ENCODE assay signal across 11 cellular contexts in the genomic region with DNA sequence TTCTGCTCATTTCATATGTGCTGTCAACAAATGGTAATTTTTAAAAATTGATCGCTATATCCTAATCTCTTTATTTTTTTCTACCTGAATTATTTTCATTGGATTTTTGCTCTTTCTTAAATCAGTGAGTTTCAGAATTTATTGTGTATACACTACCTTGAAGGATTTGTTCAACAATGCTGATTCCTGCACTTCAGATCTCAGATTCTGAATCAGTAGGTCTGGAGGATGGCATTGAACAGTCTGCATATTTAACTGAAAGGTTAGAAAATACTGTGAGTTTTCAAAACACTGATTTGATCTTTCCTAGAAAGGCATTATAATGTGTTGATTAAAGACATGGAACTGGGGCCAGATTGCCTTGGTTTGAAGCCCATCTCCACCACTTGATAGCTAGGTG. TPM values are rescaled to one million over a fixed set of nuclear protein-coding genes. Genes with fewer than 3 reads are reported as not detected.
DNase-seq lines count a peak whose midpoint lies in the region; ATAC-seq and TF ChIP-seq lines count a peak whose summit lies in the region.
"Had no signal": no experiment of that assay in that cellular context is flagged by ENCODE, and none has a peak within 500 bp of the region (broad histone marks: within the 10 kb centered on the region; RNA-seq: fewer than 3 reads in every experiment).

No MANE protein-coding gene starts in this region.

- H3K4me1 Mint-ChIP-seq in central memory CD8-positive, alpha-beta T cell, result peaks cover 39% of the 10 kb centered on the region
- peaks cover 24% of the 10 kb centered on the region for H3K4me1 Mint-ChIP-seq in nephron progenitor cell
- peaks cover 36% of the 10 kb centered on the region for H3K4me1 Mint-ChIP-seq in CD14-positive monocyte

- peak overlapping the region; percentile 92 to 94; a peak in 3 of 4 replicates for H3K4me3 ChIP-seq in DND-41 (ENCODE audit: low read depth in 1 of 2, low read length in 2 of 2)
- H3K4me3 ChIP-seq in MG63, result peak overlapping the region; percentile 77

- H3K9me3 ChIP-seq in DND-41 (ENCODE audit: insufficient read depth, low read length, severe bottlenecking) (no peaks in the 10 kb centered on the region), MG63 (no peaks in the 10 kb centered on the region)
- H3K9me3 ChIP-seq: adrenal gland, uterus had no signal

- TF ChIP-seq CTCF in DND-41 (IDR thresholded peaks at IDR 0.05; ENCODE audit: borderline replicate concordance, extremely low read depth, low read length, poor library complexity, severe bottlenecking) (no peak), nephron progenitor cell (IDR thresholded peaks at IDR 0.05) (no peak), CD14-positive monocyte (IDR thresholded peaks at IDR 0.05) (no peak)

- no peak overlapping the region for H2AFZ ChIP-seq in DND-41 (ENCODE audit: low read depth, low read length)

- peak overlapping the region; percentile 0; the same call in 1 of the 2 replicates for H3K27ac ChIP-seq in DND-41 (ENCODE audit: low read length)
- H3K27ac ChIP-seq: adrenal gland, uterus had no signal

- no peaks in the 10 kb centered on the region for H3K27me3 Mint-ChIP-seq in central memory CD8-positive, alpha-beta T cell
- H3K27me3 Mint-ChIP-seq in nephron progenitor cell (ENCODE audit: low read depth, poor library complexity) (no peaks in the 10 kb centered on the region), CD14-positive monocyte (ENCODE audit: low read depth in 3 of 3) (peaks cover 0 to 5% (median 3%) of the 10 kb centered on the region in 3 donors)

- no peak for DNase-seq in DND-41
- no peak for DNase-seq in MG63
- no peak for DNase-seq in central memory CD8-positive, alpha-beta T cell (ENCODE audit: low spot score in 2 of 2)
- no peak for DNase-seq in nephron progenitor cell
- no peak for DNase-seq in CD14-positive monocyte (ENCODE audit: low spot score)
- no peak for DNase-seq in stimulated activated CD4-positive, alpha-beta T cell treated with anti-CD3 and anti-CD28 coated beads, Interleukin-2, amount 100 ng/mL, for 24 hours
- DNase-seq: adrenal gland, KBM-7, uterus had no signal

- no peaks in the 10 kb centered on the region for H3K27me3 ChIP-seq in DND-41 (ENCODE audit: insufficient read depth, low read length, poor library complexity)
- H3K27me3 ChIP-seq in MG63, result no peaks in the 10 kb centered on the region
- H3K27me3 ChIP-seq: adrenal gland, uterus had no signal

- no peak for ATAC-seq in DND-41 (ENCODE audit: insufficient read depth, low read depth)
- no peak for ATAC-seq in central memory CD8-positive, alpha-beta T cell (replicated peaks; ENCODE audit: extremely low read depth, poor library complexity, severe bottlenecking)
- no peak for ATAC-seq in GM21528 (IDR thresholded peaks at IDR 0.05; ENCODE audit: low FRiP score, unreplicated experiment)
- ATAC-seq in HG02973 (IDR thresholded peaks at IDR 0.05; ENCODE audit: unreplicated experiment), result no peak

- no peak overlapping the region for H3K27ac Mint-ChIP-seq in central memory CD8-positive, alpha-beta T cell (ENCODE audit: low read depth)
- H3K27ac Mint-ChIP-seq in nephron progenitor cell (peak overlapping the region; percentile 29), CD14-positive monocyte (peak overlapping the region in 1 of 7 donors; percentile 19)

- H3K4me2 ChIP-seq in DND-41 (ENCODE audit: insufficient read depth, low read length), result peak overlapping the region; percentile 61

- H3K79me2 ChIP-seq in DND-41 (ENCODE audit: insufficient read depth, low read length), result peaks cover 65% of the 10 kb centered on the region

- H3K4me3 Mint-ChIP-seq in central memory CD8-positive, alpha-beta T cell, result peak overlapping the region; percentile 71
- H3K4me3 Mint-ChIP-seq in nephron progenitor cell (peak overlapping the region; percentile 100), CD14-positive monocyte (peak overlapping the region in 1 of 2 donors; percentile 40)

- H4K20me1 ChIP-seq in DND-41 (ENCODE audit: insufficient read depth, low read length), result peaks cover 20% of the 10 kb centered on the region

- peaks cover 34% of the 10 kb centered on the region for H3K4me1 ChIP-seq in DND-41 (ENCODE audit: insufficient read depth, low read length)

- H3K36me3 ChIP-seq in DND-41 (ENCODE audit: insufficient read depth, low read length) (peaks cover 13% of the 10 kb centered on the region), MG63 (peaks cover 10% of the 10 kb centered on the region)
- H3K36me3 ChIP-seq: adrenal gland, uterus had no signal

- intact Hi-C loops in CD14-positive monocyte (cut with micrococcal nuclease), result no loop called here

- H3K36me3 Mint-ChIP-seq in central memory CD8-positive, alpha-beta T cell (ENCODE audit: insufficient read depth), result peaks cover 5% of the 10 kb centered on the region
- H3K36me3 Mint-ChIP-seq in nephron progenitor cell (ENCODE audit: low read depth) (peaks cover 45% of the 10 kb centered on the region), CD14-positive monocyte (peaks cover 4 to 14% of the 10 kb centered on the region in 2 donors)

- H3K9ac ChIP-seq in DND-41 (ENCODE audit: low read depth, low read length), result peak overlapping the region; percentile 98

- no peaks in the 10 kb centered on the region for H3K9me3 Mint-ChIP-seq in central memory CD8-positive, alpha-beta T cell
- H3K9me3 Mint-ChIP-seq in nephron progenitor cell, result peaks cover 36% of the 10 kb centered on the region
- peaks cover 0 to 6% (median 2%) of the 10 kb centered on the region in 7 donors for H3K9me3 Mint-ChIP-seq in CD14-positive monocyte

RNA-seq across cellular contexts. Expression of gene G2E3, which starts 1.6 kb away (rescaled TPM):
- 14.5 and 22.0 TPM in 2 replicates for total RNA-seq in MG63 (2014; rRNA removed; shearing (Covaris generic); ENCODE audit: low replicate concordance)
- polyA plus RNA-seq in CD14-positive monocyte, result 10 to 100 TPM in 1 of 2 donors, 1 to 10 TPM in 1; 5.6 to 12.1 TPM
